23 cellular contexts compared by ENCODE assay signal in the genomic region with DNA sequence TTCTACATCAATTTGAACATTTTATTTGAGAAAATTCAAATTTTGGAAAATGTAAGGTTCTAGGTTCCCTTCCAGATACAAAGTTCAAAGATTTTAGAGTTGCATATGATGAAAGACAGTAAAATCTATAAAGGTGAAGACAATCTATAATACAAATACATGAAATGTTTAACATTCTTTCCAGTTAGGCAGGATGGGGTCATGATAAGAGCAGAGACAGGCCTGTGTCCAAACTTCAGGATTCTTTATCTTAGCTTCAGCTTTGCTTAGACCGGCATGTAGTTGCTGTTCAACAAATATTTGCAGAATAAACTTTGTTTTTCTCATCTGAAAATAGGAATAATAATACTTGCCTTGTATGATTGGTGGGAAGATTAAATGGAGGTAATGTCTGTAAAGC.
"Had no signal": no experiment of that assay in that cellular context is flagged by ENCODE, and none has a peak within 500 bp of the region (broad histone marks: within the 10 kb centered on the region; RNA-seq: fewer than 3 reads in every experiment).

No MANE protein-coding gene starts in this region.

- H3K4me3 Mint-ChIP-seq: activated CD4-positive, alpha-beta memory T cell treated with anti-CD3 and anti-CD28 coated beads, Interleukin-2, amount 10 ng/mL, durations not matched to agents 7 days and 5 days; activated naive CD4-positive, alpha-beta T cell treated with anti-CD3 and anti-CD28 coated beads for 36 hours; activated naive CD8-positive, alpha-beta T cell; activated T-helper 17 cell treated with anti-CD3 and anti-CD28 coated beads, Interleukin-2, amount 50 U/mL, for 72 hours; T-helper 17 cell had no signal

- H3K4me3 ChIP-seq: colonic mucosa had no signal

- H3K27ac ChIP-seq: colonic mucosa had no signal

- DNase-seq: activated CD4-positive, alpha-beta memory T cell treated with anti-CD3 and anti-CD28 coated beads, Interleukin-2, amount 10 ng/mL, durations not matched to agents 7 days and 5 days; activated CD4-positive, alpha-beta T cell treated with anti-CD3 and anti-CD28 coated beads, Interleukin-2, amount 50 U/mL, for 1 hour; activated CD4-positive, CD25-positive, alpha-beta regulatory T cell; activated gamma-delta T cell; activated naive CD4-positive, alpha-beta T cell treated with anti-CD3 and anti-CD28 coated beads for 36 hours; activated T-cell treated with anti-CD3 and anti-CD28 coated beads for 4 hours; activated T-cell treated with anti-CD3 and anti-CD28 coated beads, Interleukin-2, amount 50 U/mL, for 48 hours; caudate nucleus; colonic mucosa; Karpas-422; NCI-H1048; NCI-H146; NCI-H187 treated with DMSO at 0.1 percent for 48 hours; NCI-H2171; NCI-H226; NCI-H82; NK-92 treated with Interleukin-12 subunit alpha and Interleukin-12 subunit beta, amount 100 ng/mL, for 24 hours; SIG-M5; T-helper 17 cell; T-helper 9 cell had no signal

- ATAC-seq: activated T-helper 17 cell treated with anti-CD3 and anti-CD28 coated beads, Interleukin-2, amount 50 U/mL, for 72 hours; T-helper 17 cell had no signal

- H3K27me3 ChIP-seq: colonic mucosa had no signal

- H3K36me3 ChIP-seq: colonic mucosa had no signal

- H3K9me3 ChIP-seq: colonic mucosa had no signal

- H3K27ac Mint-ChIP-seq: activated CD4-positive, alpha-beta memory T cell treated with anti-CD3 and anti-CD28 coated beads, Interleukin-2, amount 10 ng/mL, durations not matched to agents 7 days and 5 days; activated naive CD4-positive, alpha-beta T cell treated with anti-CD3 and anti-CD28 coated beads for 36 hours; activated T-helper 17 cell treated with anti-CD3 and anti-CD28 coated beads, Interleukin-2, amount 50 U/mL, for 72 hours; T-helper 17 cell had no signal

- H3K9me3 Mint-ChIP-seq: activated CD4-positive, alpha-beta memory T cell treated with anti-CD3 and anti-CD28 coated beads, Interleukin-2, amount 10 ng/mL, durations not matched to agents 7 days and 5 days; activated naive CD4-positive, alpha-beta T cell treated with anti-CD3 and anti-CD28 coated beads for 36 hours; activated T-helper 17 cell treated with anti-CD3 and anti-CD28 coated beads, Interleukin-2, amount 50 U/mL, for 72 hours had no signal

- H3K27me3 Mint-ChIP-seq: activated naive CD8-positive, alpha-beta T cell; activated T-helper 17 cell treated with anti-CD3 and anti-CD28 coated beads, Interleukin-2, amount 50 U/mL, for 72 hours; T-helper 17 cell had no signal

- H3K4me1 Mint-ChIP-seq: activated T-helper 17 cell treated with anti-CD3 and anti-CD28 coated beads, Interleukin-2, amount 50 U/mL, for 72 hours had no signal

- H3K4me1 ChIP-seq: colonic mucosa had no signal

- FAIRE-seq: RCC 7860 had no signal

- H3K36me3 Mint-ChIP-seq: activated naive CD8-positive, alpha-beta T cell had no signal
